8 cellular contexts compared by ENCODE assay signal in genomic region chr10:70364001-70364771, GRCh38. TPM values are rescaled to one million over a fixed set of nuclear protein-coding genes. Genes with fewer than 3 reads are reported as not detected.
DNase-seq lines count a peak whose midpoint lies in the region; ATAC-seq and TF ChIP-seq lines count a peak whose summit lies in the region.

No MANE protein-coding gene starts in this region.

- ATAC-seq in HG03039 (IDR thresholded peaks at IDR 0.05; ENCODE audit: unreplicated experiment): peak; percentile 78

- DNase-seq in NCI-H1417 (lab: John Stamatoyannopoulos, UW): peak; percentile 61 to 88 (median 70)
- no peak for DNase-seq in NCI-H1417 treated with DMSO at 0.1 percent for 48 hours (lab: John Stamatoyannopoulos, UW)
- DNase-seq in NCI-H2196 treated with DMSO at 0.1 percent for 48 hours (lab: John Stamatoyannopoulos, UW; ENCODE audit: unreplicated experiment): peak; percentile 61
- DNase-seq in mammary epithelial cell: peak; percentile 95
- DNase-seq in iris pigment epithelial cell (ENCODE audit: low read depth): peak; percentile 100
- DNase-seq in spleen: peak; percentile 97

- H3K36me3 ChIP-seq in mammary epithelial cell (ENCODE audit: insufficient read depth, low read length): no peaks in the 10 kb centered on the region
- no peaks in the 10 kb centered on the region for H3K36me3 ChIP-seq in spleen

- TF ChIP-seq POLR2A in spleen (IDR thresholded peaks at IDR 0.05): no peak

- no peaks in the 10 kb centered on the region for H3K9me3 ChIP-seq in mammary epithelial cell (replicated peaks; ENCODE audit: insufficient read depth, low read length)
- H3K9me3 ChIP-seq in spleen: no peaks in the 10 kb centered on the region

- no TSS peak for BruUV-seq in mammary epithelial cell (replicated peaks; lab: Mats Ljungman, UMichigan)

- 5% methylated on average over 9 of the region's 14 CpGs for WGBS in mammary epithelial cell (ENCODE audit: low coverage, missing lambda C conversion rate)
- 22 to 45% (median 23%) methylated on average over 5 to 14 of the region's 14 CpGs for WGBS in spleen, 5 donors

- TF ChIP-seq CTCF in WI38 (IDR thresholded peaks at IDR 0.05; ENCODE audit: low read depth, low read length): peak; percentile 57
- peak; percentile 66 to 94 for TF ChIP-seq CTCF in mammary epithelial cell (conservative IDR thresholded peaks at IDR 0.05 in 1 of 2, IDR thresholded peaks at IDR 0.05 in 1 of 2; ENCODE audit: extremely low read depth in 1 of 2, insufficient read depth in 1 of 2, low read depth in 1 of 2, low read length in 2 of 2)
- TF ChIP-seq CTCF in spleen (IDR thresholded peaks at IDR 0.05 in 8 of 11, conservative IDR thresholded peaks at IDR 0.05 in 3 of 11): peak; percentile 91 to 97 (median 95)

- H3K4me1 ChIP-seq in mammary epithelial cell (ENCODE audit: insufficient read depth, low read length) (peaks cover 14% of the 10 kb centered on the region), spleen (peaks cover 7 to 30% (median 13%) of the 10 kb centered on the region in 6 donors)

- H3K4me3 ChIP-seq in WI38 (ENCODE audit: low read depth, low read length) (peak overlapping the region; percentile 24; the same call in 1 of the 2 replicates), mammary epithelial cell (replicated peaks in 1 of 3; ENCODE audit: insufficient read depth in 1 of 3, low read depth in 2 of 3, low read length in 3 of 3) (peak overlapping the region in 1 of 3 experiments; percentile 21), spleen (peak overlapping the region in 1 of 8 donors; percentile 22)

- H3K79me2 ChIP-seq in mammary epithelial cell (ENCODE audit: insufficient read depth, low read length): peaks cover 3% of the 10 kb centered on the region

- H4K20me1 ChIP-seq in mammary epithelial cell (ENCODE audit: insufficient read depth, low read length): no peaks in the 10 kb centered on the region

- peak overlapping the region; percentile 57 for H3K4me2 ChIP-seq in mammary epithelial cell (ENCODE audit: insufficient read depth, low read depth, low read length)

- dilution Hi-C loops in mammary epithelial cell (cut with HindIII; ENCODE audit: low sequenced_read_pairs): no loop called here

- in situ Hi-C loops in mammary epithelial cell (cut with MboI; ENCODE audit: low sequenced_read_pairs in 2 of 2): loop anchor here in 1 of 2 donors (10.0 kb wide), 1 partner anchor 149 kb away; no protein-coding TSS in a partner anchor

- intact Hi-C loops in mammary epithelial cell (cut with micrococcal nuclease) (loop anchor here (1.0 to 10.0 kb wide), 8 partner anchors 23 to 579 kb away; no protein-coding TSS in a partner anchor), spleen (cut with DNase I; ENCODE audit: low total_unique reads) (loop anchor here (2.0 to 10.0 kb wide), 2 partner anchors 89 to 141 kb away; no protein-coding TSS in a partner anchor)

- CTCF ChIA-PET in mammary epithelial cell (lab: Charles Lee; ENCODE audit: low non-redundant PET): interaction anchor here (0.5 to 1.8 kb wide), 6 partner anchors 99 to 481 kb away, joined by 3 to 58 read pairs (median 4); no protein-coding TSS in a partner anchor

- H3K27ac ChIP-seq in mammary epithelial cell (ENCODE audit: insufficient read depth, low read depth, low read length): peak overlapping the region; percentile 75
- H3K27ac ChIP-seq in spleen: peak overlapping the region in 6 of 8 donors; percentile 39 to 75 (median 70)

- H3K27me3 ChIP-seq in mammary epithelial cell (ENCODE audit: insufficient read depth, low read length) (no peaks in the 10 kb centered on the region), spleen (replicated peaks in 1 of 7) (no peaks in the 10 kb centered on the region)

- H3K9ac ChIP-seq in mammary epithelial cell (ENCODE audit: insufficient read depth, low read length): peak overlapping the region; percentile 24

- peak overlapping the region; percentile 80 for H2AFZ ChIP-seq in mammary epithelial cell (ENCODE audit: low read depth, low read length)

RNA-seq across cellular contexts. Expression of gene LRRC20, which starts 18.2 kb away (rescaled TPM):
- 1 to 10 TPM; 3.0 to 9.4 TPM for total RNA-seq in mammary epithelial cell
- 14.2 TPM for polyA plus RNA-seq in mammary epithelial cell
- 2.9 TPM for polyA minus RNA-seq in mammary epithelial cell
- 1 to 10 TPM; 2.4 to 4.9 (median 3.9) TPM for total RNA-seq in spleen
- 1 to 10 TPM; 1.6 to 3.6 (median 2.9) TPM for polyA plus RNA-seq in spleen

RNA-seq across cellular contexts. Expression of gene EIF4EBP2, which starts 39.8 kb away (rescaled TPM):
- total RNA-seq in mammary epithelial cell (10 to 100 TPM; 34.7 to 47.5 TPM), spleen (10 to 100 TPM; 44.7 to 82.5 (median 71.3) TPM)
- polyA plus RNA-seq in mammary epithelial cell (23.6 TPM), spleen (10 to 100 TPM; 12.5 to 22.8 (median 15.7) TPM)
- polyA minus RNA-seq in mammary epithelial cell: 86.6 TPM
